In the genomic region with DNA sequence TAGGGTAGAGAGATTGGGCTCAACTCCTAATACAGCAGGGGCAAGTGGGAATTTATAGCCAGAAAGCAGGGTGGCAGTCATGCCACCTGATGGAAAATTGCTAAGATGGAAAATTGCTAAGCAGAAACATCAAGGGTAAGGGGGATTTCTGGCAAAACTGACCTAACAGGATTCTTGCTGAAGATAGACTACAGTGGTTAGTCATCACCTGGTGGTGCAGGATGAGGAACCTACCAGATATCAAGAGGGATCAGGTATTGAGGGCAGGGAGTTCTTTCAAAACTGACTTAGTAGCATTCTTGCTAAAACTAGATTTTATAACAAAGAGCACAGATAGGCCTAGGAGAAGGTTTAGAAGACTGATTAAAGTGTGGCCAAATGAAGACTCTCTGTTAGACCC, we compare ENCODE assay signal across 29 cellular contexts.
"Had no signal": no experiment of that assay in that cellular context is flagged by ENCODE, and none has a peak within 500 bp of the region (broad histone marks: within the 10 kb centered on the region; RNA-seq: fewer than 3 reads in every experiment).

No MANE protein-coding gene starts in this region.

- H3K4me3 ChIP-seq: dorsolateral prefrontal cortex, gastroesophageal sphincter, heart right ventricle, lung, mucosa of descending colon, pancreas, right lobe of liver, smooth muscle cell, suprapubic skin, transverse colon had no signal

- ATAC-seq: esophagus mucosa; gastroesophageal sphincter; left colon; mucosa of descending colon; natural killer cell treated with Interleukin-12 subunit alpha and Interleukin-12 subunit beta and Interleukin-15 and Interleukin-18, amount 100 ng/mL, for 72 hours; pancreas; stimulated activated naive CD8-positive, alpha-beta T cell treated with anti-CD3 and anti-CD28 coated beads, Interleukin-15, amount 100 ng/mL, for 72 hours had no signal

- DNase-seq: dorsolateral prefrontal cortex; effector CD4-positive, alpha-beta T cell; glutamatergic neuron; heart right ventricle; hippocampal formation; islet precursor cell; kidney glomerular epithelial cell; left colon; mesenchymal stem cell; mucosa of descending colon; naive B cell; pancreas; retina; right lobe of liver; stimulated activated CD4-positive, alpha-beta T cell treated with anti-CD3 and anti-CD28 coated beads, Interleukin-12 subunit alpha, Interleukin-12 subunit beta, amount 100 ng/mL, for 4 hours; stimulated activated CD4-positive, alpha-beta T cell treated with anti-CD3 and anti-CD28 coated beads, Interleukin-1b, Interleukin-23, amount 100 ng/mL, for 48 hours; stimulated activated CD4-positive, alpha-beta T cell treated with anti-CD3 and anti-CD28 coated beads, Interleukin-4, amount 100 ng/mL, for 1 hour; stimulated activated CD8-positive, alpha-beta memory T cell treated with anti-CD3 and anti-CD28 coated beads, Interleukin-4, amount 100 ng/mL, for 48 hours; stimulated activated naive CD4-positive, alpha-beta T cell; stimulated activated naive CD8-positive, alpha-beta T cell treated with anti-CD3 and anti-CD28 coated beads, Interleukin-15, amount 100 ng/mL, for 72 hours; transverse colon had no signal

- H3K27me3 ChIP-seq: dorsolateral prefrontal cortex, gastroesophageal sphincter, heart right ventricle, neutrophil, pancreas, right lobe of liver, suprapubic skin, transverse colon had no signal

- H3K36me3 ChIP-seq: gastroesophageal sphincter, heart right ventricle, neutrophil, pancreas, right lobe of liver, suprapubic skin, transverse colon had no signal

- H3K9me3 ChIP-seq: gastroesophageal sphincter, heart right ventricle, mucosa of descending colon, neutrophil, pancreas, right lobe of liver, suprapubic skin, transverse colon had no signal

- H3K4me1 ChIP-seq: pancreas, transverse colon had no signal

- H3K4me2 ChIP-seq: smooth muscle cell had no signal

- H3K27ac ChIP-seq: dorsolateral prefrontal cortex, epithelial cell of prostate, gastroesophageal sphincter, neutrophil, right lobe of liver, suprapubic skin, transverse colon had no signal
